In the genomic region with DNA sequence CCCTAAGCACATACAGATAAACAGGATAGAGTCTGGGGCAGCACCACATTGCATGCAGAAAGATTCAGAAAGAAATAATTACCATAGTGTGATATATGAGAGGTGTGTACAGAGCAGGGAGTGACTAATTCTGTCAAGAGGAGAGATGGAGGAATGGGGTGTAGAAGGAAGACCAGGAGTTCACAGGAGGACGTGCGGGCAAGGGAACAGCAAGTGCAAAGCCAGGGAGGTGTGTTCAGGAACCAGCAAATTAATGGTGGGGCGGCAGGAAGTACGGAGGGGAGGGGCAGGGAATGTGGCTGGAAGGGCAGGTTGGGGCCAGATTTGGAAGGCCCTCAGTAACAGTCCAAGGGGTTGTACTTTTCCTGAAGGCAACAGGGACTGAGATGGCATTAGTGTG, we compare ENCODE assay signal across 2 cellular contexts.
TF ChIP-seq lines count a peak whose summit lies in the region.

No MANE protein-coding gene starts in this region.

TF ChIP-seq in HepG2, 621 proteins besides CTCF, POLR2A, EP300 and RAD21:
- TF ChIP-seq PITX1 (CRISPR knock-in tag; IDR thresholded peaks at IDR 0.05): no peak
- no peak for TF ChIP-seq ZNF883 (CRISPR knock-in tag; IDR thresholded peaks at IDR 0.05; ENCODE audit: not compliant biosample characterization)
- no peak for TF ChIP-seq SIN3A (IDR thresholded peaks at IDR 0.05; ENCODE audit: borderline replicate concordance, low read depth, low read length)
- TF ChIP-seq SCMH1 (CRISPR knock-in tag; IDR thresholded peaks at IDR 0.05; ENCODE audit: borderline replicate concordance): no peak
- no peak for TF ChIP-seq ZNF274 (CRISPR knock-in tag; IDR thresholded peaks at IDR 0.05)
- TF ChIP-seq MXI1 (IDR thresholded peaks at IDR 0.05; ENCODE audit: borderline replicate concordance, low read depth, low read length): no peak

TF ChIP-seq in H1, 55 proteins besides CTCF, POLR2A, EP300 and RAD21:
- TF ChIP-seq TAF1 (IDR thresholded peaks at IDR 0.05; ENCODE audit: low read depth, low read length) (no peak), EGR1 (IDR thresholded peaks at IDR 0.05; ENCODE audit: borderline replicate concordance, low read depth, low read length) (no peak), SUZ12 (IDR thresholded peaks at IDR 0.05; ENCODE audit: low read length) (no peak), HDAC6 (IDR thresholded peaks at IDR 0.05; ENCODE audit: low read depth, low read length) (no peak), HDAC2 (IDR thresholded peaks at IDR 0.05; ENCODE audit: borderline replicate concordance in 1 of 2, low read depth in 2 of 2, low read length in 2 of 2) (no peak), FOSL1 (IDR thresholded peaks at IDR 0.05; ENCODE audit: insufficient read depth, low read depth, low read length) (no peak), GTF2F1 (IDR thresholded peaks at IDR 0.05; ENCODE audit: borderline replicate concordance, low read depth, low read length) (no peak), SIN3A (conservative IDR thresholded peaks at IDR 0.05 in 1 of 2, IDR thresholded peaks at IDR 0.05 in 1 of 2; ENCODE audit: low read depth in 1 of 2, low read length in 2 of 2) (no peak), SAP30 (IDR thresholded peaks at IDR 0.05; ENCODE audit: insufficient read depth, insufficient replicate concordance, low read length) (no peak), NRF1 (IDR thresholded peaks at IDR 0.05; ENCODE audit: low read depth, low read length) (no peak), CBX8 (IDR thresholded peaks at IDR 0.05; ENCODE audit: borderline replicate concordance, low read depth, low read length) (no peak), KDM1A (IDR thresholded peaks at IDR 0.05; ENCODE audit: borderline replicate concordance, low read length) (no peak), POLR2AphosphoS5 (IDR thresholded peaks at IDR 0.05; ENCODE audit: low read depth, low read length) (no peak), RNF2 (IDR thresholded peaks at IDR 0.05; ENCODE audit: borderline replicate concordance, low read depth, low read length, missing control alignments, poor library complexity, severe bottlenecking) (no peak), SP4 (IDR thresholded peaks at IDR 0.05; ENCODE audit: low read length) (no peak)
- TF ChIP-seq, protein P1, sequence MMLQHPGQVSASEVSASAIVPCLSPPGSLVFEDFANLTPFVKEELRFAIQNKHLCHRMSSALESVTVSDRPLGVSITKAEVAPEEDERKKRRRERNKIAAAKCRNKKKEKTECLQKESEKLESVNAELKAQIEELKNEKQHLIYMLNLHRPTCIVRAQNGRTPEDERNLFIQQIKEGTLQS (IDR thresholded peaks at IDR 0.05; ENCODE audit: insufficient read depth, low read depth, low read length): no peak
